ENCODE assay signal across 1 cellular context in genomic region chr1:246350745-246351144, GRCh38.
TF ChIP-seq lines count a peak whose summit lies in the region.

No MANE protein-coding gene starts in this region.

TF ChIP-seq in K562, 482 proteins besides CTCF, POLR2A, EP300 and RAD21 (continued from another document):
- no peak for TF ChIP-seq ZNF318 (IDR thresholded peaks at IDR 0.05; ENCODE audit: borderline replicate concordance in 1 of 2, low read depth in 1 of 2)
- peak; percentile 32; the same call in 1 of the 2 replicates for TF ChIP-seq HDAC2 (IDR thresholded peaks at IDR 0.05)
- TF ChIP-seq FOXK2 (conservative IDR thresholded peaks at IDR 0.05 in 1 of 2, IDR thresholded peaks at IDR 0.05 in 1 of 2; ENCODE audit: low read depth in 2 of 2), result peak; percentile 28 to 79; a peak in 2 of 4 replicates
- TF ChIP-seq ZNF830 (CRISPR knock-in tag; IDR thresholded peaks at IDR 0.05), result no peak
- TF ChIP-seq KLF1 (tag; IDR thresholded peaks at IDR 0.05), result no peak
- TF ChIP-seq PBX2 (CRISPR knock-in tag; IDR thresholded peaks at IDR 0.05; ENCODE audit: low read depth), result no peak
- peak; percentile 30; the same call in 1 of the 2 replicates for TF ChIP-seq PBX2 (tag; conservative IDR thresholded peaks at IDR 0.05; ENCODE audit: low read depth)
- TF ChIP-seq SMARCE1 (IDR thresholded peaks at IDR 0.05), result peak; percentile 26; the same call in 1 of the 2 replicates
- TF ChIP-seq NCOR1 (IDR thresholded peaks at IDR 0.05), result peak; percentile 32; the same call in 1 of the 2 replicates
- TF ChIP-seq ZNF445 (CRISPR knock-in tag; IDR thresholded peaks at IDR 0.05; ENCODE audit: low read depth), result no peak
- peak in 1 of 2 experiments; percentile 41; a peak in 1 of 4 replicates for TF ChIP-seq KDM1A (IDR thresholded peaks at IDR 0.05)
- no peak for TF ChIP-seq CXXC5 (CRISPR knock-in tag; IDR thresholded peaks at IDR 0.05)
- TF ChIP-seq RFX5 (IDR thresholded peaks at IDR 0.05; ENCODE audit: low read depth, low read length), result no peak
- no peak for TF ChIP-seq PATZ1 (CRISPR knock-in tag; IDR thresholded peaks at IDR 0.05; ENCODE audit: borderline replicate concordance)
- TF ChIP-seq TAL1 (IDR thresholded peaks at IDR 0.05), result peak; percentile 10; the same call in 1 of the 2 replicates
- no peak for TF ChIP-seq ZNF407 (IDR thresholded peaks at IDR 0.05; ENCODE audit: low read depth)
- no peak for TF ChIP-seq SFPQ (IDR thresholded peaks at IDR 0.05; ENCODE audit: low read depth, low read length)
- TF ChIP-seq ASH1L (IDR thresholded peaks at IDR 0.05; ENCODE audit: borderline replicate concordance, low read depth, partially characterized antibody), result no peak
- no peak for TF ChIP-seq SMARCA5 (IDR thresholded peaks at IDR 0.05)
- peak; percentile 62 for TF ChIP-seq ARID1B (IDR thresholded peaks at IDR 0.05)
- TF ChIP-seq SMARCA4 (IDR thresholded peaks at IDR 0.05), result peak; percentile 25; the same call in 1 of the 2 replicates
- no peak for TF ChIP-seq FOXJ3 (CRISPR knock-in tag; IDR thresholded peaks at IDR 0.05)
- 0 out of 2 replicates have a peak, but pooled peaks have one; percentile 41 for TF ChIP-seq CTBP1 (IDR thresholded peaks at IDR 0.05; ENCODE audit: borderline replicate concordance)
- TF ChIP-seq ZC3H4 (CRISPR knock-in tag; IDR thresholded peaks at IDR 0.05; ENCODE audit: borderline replicate concordance), result no peak
- TF ChIP-seq FOXA3 (CRISPR knock-in tag; conservative IDR thresholded peaks at IDR 0.05 in 1 of 2, IDR thresholded peaks at IDR 0.05 in 1 of 2), result peak in 1 of 2 experiments; percentile 46; a peak in 1 of 4 replicates
- no peak for TF ChIP-seq SUPT5H (IDR thresholded peaks at IDR 0.05)
- TF ChIP-seq NR0B1 (IDR thresholded peaks at IDR 0.05; ENCODE audit: partially characterized antibody), result no peak
- TF ChIP-seq NFRKB (IDR thresholded peaks at IDR 0.05; ENCODE audit: low read depth), result no peak
